ENCODE assay signal across 16 cellular contexts in the genomic region with DNA sequence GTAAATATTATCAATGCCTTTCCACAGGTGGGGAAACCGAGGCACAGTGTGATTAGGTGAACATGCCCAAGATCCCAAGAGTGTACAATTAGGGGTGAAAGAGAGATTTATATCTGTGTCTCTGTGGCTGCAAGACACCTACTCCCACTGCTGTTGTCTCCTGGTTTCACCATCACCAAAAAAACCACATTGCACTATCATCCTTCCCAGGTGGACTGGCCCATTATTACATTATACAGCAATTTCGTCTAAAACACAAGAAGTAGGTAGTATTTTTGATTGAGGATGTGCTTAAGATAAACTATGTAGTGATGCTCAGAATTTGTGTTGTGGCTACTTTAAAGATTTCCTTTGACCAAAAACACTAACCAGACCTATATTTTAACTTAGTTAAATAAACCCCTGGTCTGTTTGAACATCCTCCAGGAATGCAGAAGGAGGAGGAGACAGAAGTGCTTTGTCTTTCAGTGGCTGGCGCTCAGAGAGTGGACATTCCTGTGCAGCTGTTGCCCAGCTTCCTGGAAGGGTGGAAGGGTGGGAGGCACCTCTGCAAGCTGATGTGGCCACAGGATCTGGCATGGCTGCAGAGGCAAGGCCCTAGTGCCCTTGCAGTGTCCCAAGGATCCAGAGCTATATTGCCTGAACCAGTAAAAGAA. TPM values are rescaled to one million over a fixed set of nuclear protein-coding genes. Genes with fewer than 3 reads are reported as not detected.
A peak's percentile ranks its signal among the peaks of the same experiment; 100 is the strongest.
DNase-seq lines count a peak whose midpoint lies in the region; ATAC-seq and TF ChIP-seq lines count a peak whose summit lies in the region.
"Had no signal": no experiment of that assay in that cellular context is flagged by ENCODE, and none has a peak within 500 bp of the region (broad histone marks: within the 10 kb centered on the region; RNA-seq: fewer than 3 reads in every experiment).

No MANE protein-coding gene starts in this region.

- POLR2A ChIA-PET in CD8-positive, alpha-beta memory T cell (lab: Charles Lee), result no interaction called here

- no peak overlapping the region for H3K4me3 Mint-ChIP-seq in natural killer cell treated with Interleukin-12 subunit alpha and Interleukin-12 subunit beta and Interleukin-15 and Interleukin-18, amount 100 ng/mL, for 72 hours
- no peak overlapping the region for H3K4me3 Mint-ChIP-seq in CD8-positive, alpha-beta memory T cell
- H3K4me3 Mint-ChIP-seq: activated naive CD8-positive, alpha-beta T cell treated with anti-CD3 and anti-CD28 coated beads for 36 hours had no signal

- H3K9ac ChIP-seq in neural cell (ENCODE audit: low read length), result no peak overlapping the region

- H3K27me3 ChIP-seq in RWPE2 (ENCODE audit: insufficient read depth, poor library complexity, severe bottlenecking), result no peaks in the 10 kb centered on the region
- H3K27me3 ChIP-seq in neural cell (ENCODE audit: insufficient read depth, low read depth, low read length), result no peaks in the 10 kb centered on the region
- H3K27me3 ChIP-seq in CD8-positive, alpha-beta memory T cell (ENCODE audit: insufficient read depth, low read length, poor library complexity, severe bottlenecking), result no peaks in the 10 kb centered on the region
- H3K27me3 ChIP-seq: colonic mucosa had no signal

- H3K4me1 Mint-ChIP-seq in natural killer cell treated with Interleukin-12 subunit alpha and Interleukin-12 subunit beta and Interleukin-15 and Interleukin-18, amount 100 ng/mL, for 72 hours (ENCODE audit: low read depth in 2 of 2), result peaks cover 4 to 8% of the 10 kb centered on the region in 2 donors
- no peaks in the 10 kb centered on the region for H3K4me1 Mint-ChIP-seq in CD8-positive, alpha-beta memory T cell
- H3K4me1 Mint-ChIP-seq: activated naive CD8-positive, alpha-beta T cell treated with anti-CD3 and anti-CD28 coated beads for 36 hours had no signal

- H3F3A ChIP-seq in neural cell (ENCODE audit: insufficient read depth, low read length, poor library complexity, severe bottlenecking), result peaks cover 5% of the 10 kb centered on the region

- H3K36me3 Mint-ChIP-seq in natural killer cell treated with Interleukin-12 subunit alpha and Interleukin-12 subunit beta and Interleukin-15 and Interleukin-18, amount 100 ng/mL, for 72 hours, result peaks cover 4% of the 10 kb centered on the region
- peaks cover 0 to 3% (median 2%) of the 10 kb centered on the region in 3 donors for H3K36me3 Mint-ChIP-seq in CD8-positive, alpha-beta memory T cell
- H3K36me3 Mint-ChIP-seq: activated naive CD8-positive, alpha-beta T cell treated with anti-CD3 and anti-CD28 coated beads for 36 hours had no signal

- TF ChIP-seq CTCF in RWPE2 (IDR thresholded peaks at IDR 0.05; ENCODE audit: poor library complexity, severe bottlenecking) (no peak), neural cell (IDR thresholded peaks at IDR 0.05; ENCODE audit: poor library complexity, severe bottlenecking) (no peak)

- DNase-seq in EH (ENCODE audit: low read depth) (peak; percentile 63), RWPE2 (ENCODE audit: low spot score) (no peak), fibroblast of gingiva (ENCODE audit: low read depth) (peak; percentile 50), NK-92 (lab: John Stamatoyannopoulos, UW; ENCODE audit: unreplicated experiment) (no peak)
- DNase-seq in natural killer cell treated with Interleukin-12 subunit alpha and Interleukin-12 subunit beta and Interleukin-15 and Interleukin-18, amount 100 ng/mL, for 72 hours (ENCODE audit: low spot score), result no peak
- DNase-seq in CD8-positive, alpha-beta memory T cell, result no peak
- DNase-seq: activated CD4-positive, alpha-beta T cell treated with anti-CD3 and anti-CD28 coated beads for 48 hours; activated naive CD8-positive, alpha-beta T cell treated with anti-CD3 and anti-CD28 coated beads for 36 hours; colonic mucosa; DMS153; NCI-H2029 treated with DMSO at 0.1 percent for 48 hours; NCI-H748 treated with DMSO at 0.1 percent for 48 hours had no signal

- no peak overlapping the region for H2AFZ ChIP-seq in neural cell (ENCODE audit: low read depth, low read length)

- H3K9me3 ChIP-seq in RWPE2 (ENCODE audit: severe bottlenecking), result no peaks in the 10 kb centered on the region
- H3K9me3 ChIP-seq in neural cell (ENCODE audit: low read length), result no peaks in the 10 kb centered on the region
- no peaks in the 10 kb centered on the region for H3K9me3 ChIP-seq in CD8-positive, alpha-beta memory T cell (ENCODE audit: low read length)
- H3K9me3 ChIP-seq: colonic mucosa had no signal

- peaks cover 49% of the 10 kb centered on the region for H3K4me1 ChIP-seq in RWPE2 (ENCODE audit: insufficient read depth, poor library complexity, severe bottlenecking)
- H3K4me1 ChIP-seq in CD8-positive, alpha-beta memory T cell (ENCODE audit: insufficient read depth, low read length), result no peaks in the 10 kb centered on the region
- H3K4me1 ChIP-seq: colonic mucosa had no signal

- no peaks in the 10 kb centered on the region for H3K9me2 ChIP-seq in neural cell (ENCODE audit: insufficient read depth, low read length)

- TF ChIP-seq RAD21 in neural cell (conservative IDR thresholded peaks at IDR 0.05), result no peak

- no peaks in the 10 kb centered on the region for H3K79me2 ChIP-seq in neural cell (replicated peaks; ENCODE audit: insufficient read depth, low read length)

- H4K20me1 ChIP-seq in neural cell (ENCODE audit: insufficient read depth), result no peaks in the 10 kb centered on the region

- H3K36me3 ChIP-seq in RWPE2 (ENCODE audit: low read depth), result peaks cover 90% of the 10 kb centered on the region
- H3K36me3 ChIP-seq in neural cell (ENCODE audit: insufficient read depth, low read length), result no peaks in the 10 kb centered on the region
- H3K36me3 ChIP-seq in CD8-positive, alpha-beta memory T cell (ENCODE audit: insufficient read depth, low read length), result no peaks in the 10 kb centered on the region
- H3K36me3 ChIP-seq: colonic mucosa had no signal

- H3K4me2 ChIP-seq in neural cell (ENCODE audit: low read length), result no peak overlapping the region

- no peak for TF ChIP-seq EP300 in neural cell (conservative IDR thresholded peaks at IDR 0.05; ENCODE audit: poor library complexity, severe bottlenecking)

- peak; percentile 34; the same call in 1 of the 3 replicates for ATAC-seq in RWPE2 (ENCODE audit: low read depth)
- ATAC-seq in natural killer cell treated with Interleukin-12 subunit alpha and Interleukin-12 subunit beta and Interleukin-15 and Interleukin-18, amount 100 ng/mL, for 72 hours, result no peak
- no peak for ATAC-seq in HG02642 (IDR thresholded peaks at IDR 0.05; ENCODE audit: poor library complexity, unreplicated experiment)
- ATAC-seq: esophagus mucosa had no signal

- H3K27ac Mint-ChIP-seq in natural killer cell treated with Interleukin-12 subunit alpha and Interleukin-12 subunit beta and Interleukin-15 and Interleukin-18, amount 100 ng/mL, for 72 hours, result no peak overlapping the region
- H3K27ac Mint-ChIP-seq in CD8-positive, alpha-beta memory T cell, result no peak overlapping the region
- H3K27ac Mint-ChIP-seq: activated naive CD8-positive, alpha-beta T cell treated with anti-CD3 and anti-CD28 coated beads for 36 hours had no signal

- CTCF ChIA-PET in CD8-positive, alpha-beta memory T cell (lab: Charles Lee), result no interaction called here

- H3K27me3 Mint-ChIP-seq in natural killer cell treated with Interleukin-12 subunit alpha and Interleukin-12 subunit beta and Interleukin-15 and Interleukin-18, amount 100 ng/mL, for 72 hours, result no peaks in the 10 kb centered on the region
- peaks cover 2 to 11% of the 10 kb centered on the region in 2 donors for H3K27me3 Mint-ChIP-seq in CD8-positive, alpha-beta memory T cell
- H3K27me3 Mint-ChIP-seq: activated naive CD8-positive, alpha-beta T cell treated with anti-CD3 and anti-CD28 coated beads for 36 hours had no signal

- no peaks in the 10 kb centered on the region for H3K9me3 Mint-ChIP-seq in natural killer cell treated with Interleukin-12 subunit alpha and Interleukin-12 subunit beta and Interleukin-15 and Interleukin-18, amount 100 ng/mL, for 72 hours
- no peaks in the 10 kb centered on the region for H3K9me3 Mint-ChIP-seq in CD8-positive, alpha-beta memory T cell
- H3K9me3 Mint-ChIP-seq: activated naive CD8-positive, alpha-beta T cell treated with anti-CD3 and anti-CD28 coated beads for 36 hours had no signal

- H3K27ac ChIP-seq in RWPE2 (ENCODE audit: poor library complexity, severe bottlenecking), result peak overlapping the region; percentile 17
- peak overlapping the region; percentile 86 for H3K27ac ChIP-seq in neural cell (ENCODE audit: low read length)
- no peak overlapping the region for H3K27ac ChIP-seq in CD8-positive, alpha-beta memory T cell (ENCODE audit: low read depth, low read length)
- H3K27ac ChIP-seq: colonic mucosa, HL-60 had no signal

- no peak overlapping the region for H3K4me3 ChIP-seq in RWPE2 (ENCODE audit: severe bottlenecking)
- H3K4me3 ChIP-seq in neural cell (ENCODE audit: low read length), result no peak overlapping the region
- H3K4me3 ChIP-seq in CD8-positive, alpha-beta memory T cell (ENCODE audit: low read length), result no peak overlapping the region
- H3K4me3 ChIP-seq: colonic mucosa had no signal

TF ChIP-seq in neural cell, 6 proteins besides CTCF, POLR2A, EP300 and RAD21 (continues in another document):
- no peak for TF ChIP-seq MXI1 (conservative IDR thresholded peaks at IDR 0.05; ENCODE audit: poor library complexity, severe bottlenecking)
- TF ChIP-seq POLR2AphosphoS5 (IDR thresholded peaks at IDR 0.05), result no peak
- TF ChIP-seq TAF1 (IDR thresholded peaks at IDR 0.05; ENCODE audit: low read depth), result no peak
- TF ChIP-seq SMC3 (conservative IDR thresholded peaks at IDR 0.05; ENCODE audit: poor library complexity), result no peak

RNA-seq across cellular contexts. Expression of a gene that starts 23.8 kb away (rescaled TPM):
- 11.4 and 21.4 TPM in 2 replicates for polyA plus RNA-seq in neural cell
- polyA minus RNA-seq in neural cell, result 15.8 and 18.3 TPM in 2 replicates
- total RNA-seq in natural killer cell treated with Interleukin-12 subunit alpha and Interleukin-12 subunit beta and Interleukin-15 and Interleukin-18, amount 100 ng/mL, for 72 hours, result 10 to 100 TPM; 11.5 to 14.9 TPM
- 1 to 10 TPM; 4.1 to 4.8 TPM for total RNA-seq in CD8-positive, alpha-beta memory T cell
- 3.3 TPM for polyA plus RNA-seq in CD8-positive, alpha-beta memory T cell

Comparison
In these comparisons a context has a peak if more than half of its experiments do, and no peak if none do; other contexts are left out.
1. DNase-seq: peak in EH (single experiment) and fibroblast of gingiva (single experiment); none in RWPE2 (single experiment), natural killer cell treated with Interleukin-12 subunit alpha and Interleukin-12 subunit beta and Interleukin-15 and Interleukin-18, amount 100 ng/mL, for 72 hours (single experiment), NK-92 (single experiment) and CD8-positive, alpha-beta memory T cell (0 of 5).